In the genomic region with DNA sequence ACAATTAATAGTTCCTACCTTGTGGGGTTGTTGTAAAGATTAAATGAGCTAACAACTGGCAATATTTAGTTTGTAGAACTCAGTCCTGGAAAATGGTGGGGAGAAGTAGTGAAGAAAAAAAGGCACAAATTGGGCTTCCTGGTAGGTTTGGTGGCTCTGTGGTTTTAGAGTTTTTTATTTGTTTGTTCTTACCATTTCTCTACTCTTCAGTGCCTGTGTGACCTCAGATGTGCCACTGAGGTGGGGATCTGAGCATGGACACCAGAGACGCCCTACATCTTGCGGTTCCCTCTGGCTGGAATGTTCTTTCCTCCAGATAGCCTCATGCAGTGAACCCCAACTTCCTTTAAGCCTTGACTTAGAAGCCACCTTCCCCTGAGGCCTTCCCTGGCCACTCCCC, we compare ENCODE assay signal across 21 cellular contexts. TPM values are rescaled to one million over a fixed set of nuclear protein-coding genes. Genes with fewer than 3 reads are reported as not detected.
DNase-seq lines count a peak whose midpoint lies in the region; ATAC-seq, FAIRE-seq and TF ChIP-seq lines count a peak whose summit lies in the region.
"Had no signal": no experiment of that assay in that cellular context is flagged by ENCODE, and none has a peak within 500 bp of the region (broad histone marks: within the 10 kb centered on the region; RNA-seq: fewer than 3 reads in every experiment).

No MANE protein-coding gene starts in this region.

- TSS peak; percentile 14 for BruUV-seq in A673 (replicated peaks; lab: Mats Ljungman, UMichigan)

- H3K4me3 Mint-ChIP-seq in CD4-positive, alpha-beta memory T cell: peak overlapping the region in 1 of 8 donors; percentile 26
- no peak overlapping the region for H3K4me3 Mint-ChIP-seq in activated naive CD8-positive, alpha-beta T cell
- H3K4me3 Mint-ChIP-seq in naive thymus-derived CD4-positive, alpha-beta T cell: peak overlapping the region in 6 of 10 donors; percentile 3 to 50 (median 9)

- H3K36me3 ChIP-seq in A673 (ENCODE audit: insufficient read depth, low read length, poor library complexity, severe bottlenecking) (peaks cover 5% of the 10 kb centered on the region), esophagus squamous epithelium (peaks cover 0 to 20% (median 0%) of the 10 kb centered on the region in 3 donors), aorta (ENCODE audit: control insufficient read depth in 1 of 2, insufficient read depth in 2 of 2, low read length in 1 of 2) (no peaks in the 10 kb centered on the region)
- peaks cover 2% of the 10 kb centered on the region for H3K36me3 ChIP-seq in CD4-positive, alpha-beta memory T cell (ENCODE audit: insufficient read depth, low read length)
- H3K36me3 ChIP-seq in naive thymus-derived CD4-positive, alpha-beta T cell (ENCODE audit: control insufficient read depth in 2 of 3, insufficient read depth in 3 of 3, low read length in 3 of 3): peaks cover 0 to 19% (median 3%) of the 10 kb centered on the region in 3 experiments
- H3K36me3 ChIP-seq: SJCRH30, thoracic aorta had no signal

- H3K4me1 ChIP-seq in A673 (ENCODE audit: insufficient read depth, low read length, poor library complexity, severe bottlenecking) (peaks cover 2% of the 10 kb centered on the region), esophagus squamous epithelium (peaks cover 28 to 97% (median 50%) of the 10 kb centered on the region in 3 donors), aorta (ENCODE audit: control insufficient read depth in 1 of 2, insufficient read depth in 2 of 2, low read length in 2 of 2) (no peaks in the 10 kb centered on the region)
- peaks cover 31% of the 10 kb centered on the region for H3K4me1 ChIP-seq in CD4-positive, alpha-beta memory T cell (ENCODE audit: insufficient read depth, low read length)
- H3K4me1 ChIP-seq in naive thymus-derived CD4-positive, alpha-beta T cell (ENCODE audit: control insufficient read depth in 2 of 2, insufficient read depth in 2 of 2, low read length in 2 of 2): peaks cover 0 to 15% of the 10 kb centered on the region in 2 donors
- H3K4me1 ChIP-seq: SJCRH30 had no signal

- no peak for DNase-seq in A673 (ENCODE audit: low spot score)
- DNase-seq in CD4-positive, alpha-beta memory T cell: no peak
- DNase-seq in naive thymus-derived CD4-positive, alpha-beta T cell: no peak
- DNase-seq in esophagus squamous epithelium (lab: John Stamatoyannopoulos, UW): no peak
- no peak for DNase-seq in aorta
- DNase-seq in D721Med (ENCODE audit: insufficient read length, low spot score): no peak
- no peak for DNase-seq in hippocampal formation (lab: John Stamatoyannopoulos, UW)
- DNase-seq: activated CD4-positive, alpha-beta T cell treated with anti-CD3 and anti-CD28 coated beads for 48 hours; activated T-cell treated with anti-CD3 and anti-CD28 coated beads, Interleukin-2, amount 50 U/mL, for 48 hours; anterior cingulate cortex; SJCRH30; stimulated activated CD4-positive, alpha-beta T cell treated with anti-CD3 and anti-CD28 coated beads, Interleukin-4, amount 100 ng/mL, for 1 hour; stimulated activated CD8-positive, alpha-beta memory T cell treated with anti-CD3 and anti-CD28 coated beads, Interleukin-4, amount 100 ng/mL, for 48 hours; T1000 had no signal

- intact Hi-C loops in A673 (cut with micrococcal nuclease; ENCODE audit: unreplicated experiment) (no loop called here), esophagus squamous epithelium (cut with DNase I) (no loop called here), aorta (cut with DNase I) (loop anchor here in 1 of 2 donors (10.0 kb wide), 1 partner anchor 117 kb away; a partner anchor contains a TSS)
- intact Hi-C loops in CD4-positive, alpha-beta memory T cell (cut with micrococcal nuclease): no loop called here
- intact Hi-C loops in naive thymus-derived CD4-positive, alpha-beta T cell (cut with micrococcal nuclease): no loop called here

- H3K27me3 Mint-ChIP-seq in CD4-positive, alpha-beta memory T cell: no peaks in the 10 kb centered on the region
- H3K27me3 Mint-ChIP-seq in activated naive CD8-positive, alpha-beta T cell: no peaks in the 10 kb centered on the region
- no peaks in the 10 kb centered on the region for H3K27me3 Mint-ChIP-seq in naive thymus-derived CD4-positive, alpha-beta T cell

- ATAC-seq in naive thymus-derived CD4-positive, alpha-beta T cell: no peak
- no peak for ATAC-seq in aorta (ENCODE audit: low FRiP score)

- H3K27me3 ChIP-seq in A673 (replicated peaks; ENCODE audit: insufficient read depth, low read depth, low read length, poor library complexity): no peaks in the 10 kb centered on the region
- H3K27me3 ChIP-seq in CD4-positive, alpha-beta memory T cell (ENCODE audit: insufficient read depth, low read length): no peaks in the 10 kb centered on the region
- no peaks in the 10 kb centered on the region for H3K27me3 ChIP-seq in naive thymus-derived CD4-positive, alpha-beta T cell (ENCODE audit: control insufficient read depth in 2 of 2, insufficient read depth in 2 of 2, low read length in 2 of 2)
- no peaks in the 10 kb centered on the region for H3K27me3 ChIP-seq in esophagus squamous epithelium
- H3K27me3 ChIP-seq in aorta (ENCODE audit: control insufficient read depth in 1 of 2, insufficient read depth in 2 of 2, low read length in 1 of 2): no peaks in the 10 kb centered on the region
- H3K27me3 ChIP-seq: SJCRH30 had no signal

- peak overlapping the region in 5 of 7 donors; percentile 15 to 71 (median 65) for H3K27ac Mint-ChIP-seq in CD4-positive, alpha-beta memory T cell
- peak overlapping the region; percentile 58 for H3K27ac Mint-ChIP-seq in activated naive CD8-positive, alpha-beta T cell
- peak overlapping the region; percentile 36 to 83 (median 58) for H3K27ac Mint-ChIP-seq in naive thymus-derived CD4-positive, alpha-beta T cell

- peaks cover 0 to 20% of the 10 kb centered on the region in 2 donors for H3K36me3 Mint-ChIP-seq in CD4-positive, alpha-beta memory T cell
- H3K36me3 Mint-ChIP-seq in activated naive CD8-positive, alpha-beta T cell: peaks cover 2% of the 10 kb centered on the region
- H3K36me3 Mint-ChIP-seq in naive thymus-derived CD4-positive, alpha-beta T cell: peaks cover 0 to 6% (median 0%) of the 10 kb centered on the region in 5 donors

- H3K27ac ChIP-seq in A673 (ENCODE audit: low read depth, low read length, poor library complexity, severe bottlenecking): no peak overlapping the region
- H3K27ac ChIP-seq in CD4-positive, alpha-beta memory T cell (ENCODE audit: low read depth, low read length): no peak overlapping the region
- H3K27ac ChIP-seq in naive thymus-derived CD4-positive, alpha-beta T cell (ENCODE audit: low read depth, low read length): peak overlapping the region; percentile 35
- H3K27ac ChIP-seq in esophagus squamous epithelium: peak overlapping the region in 2 of 4 donors; percentile 23 to 47
- H3K27ac ChIP-seq in aorta (ENCODE audit: low read depth in 1 of 2, low read length in 2 of 2): no peak overlapping the region
- H3K27ac ChIP-seq: SJCRH30, thoracic aorta had no signal

- H3K4me3 ChIP-seq in A673 (ENCODE audit: low read depth, low read length, poor library complexity, severe bottlenecking): no peak overlapping the region
- H3K4me3 ChIP-seq in CD4-positive, alpha-beta memory T cell (ENCODE audit: low read length in 2 of 2): no peak overlapping the region
- H3K4me3 ChIP-seq in naive thymus-derived CD4-positive, alpha-beta T cell (ENCODE audit: low read length): no peak overlapping the region
- no peak overlapping the region for H3K4me3 ChIP-seq in esophagus squamous epithelium
- H3K4me3 ChIP-seq in aorta (ENCODE audit: low read length in 2 of 2): no peak overlapping the region
- H3K4me3 ChIP-seq: SJCRH30, thoracic aorta had no signal

- H3K9me3 ChIP-seq in A673 (ENCODE audit: low read depth, low read length, poor library complexity, severe bottlenecking) (no peaks in the 10 kb centered on the region), esophagus squamous epithelium (no peaks in the 10 kb centered on the region), aorta (ENCODE audit: control insufficient read depth, low read length) (no peaks in the 10 kb centered on the region)
- H3K9me3 ChIP-seq in CD4-positive, alpha-beta memory T cell (ENCODE audit: control insufficient read depth in 1 of 2, low read length in 2 of 2): no peaks in the 10 kb centered on the region
- H3K9me3 ChIP-seq in naive thymus-derived CD4-positive, alpha-beta T cell (ENCODE audit: control insufficient read depth in 2 of 3, low read length in 3 of 3): no peaks in the 10 kb centered on the region
- H3K9me3 ChIP-seq: SJCRH30, thoracic aorta had no signal

- TF ChIP-seq POLR2A in esophagus squamous epithelium (IDR thresholded peaks at IDR 0.05): no peak

- POLR2A ChIA-PET in A673 (lab: Charles Lee; ENCODE audit: low non-redundant PET): no interaction called here
- POLR2A ChIA-PET in CD4-positive, alpha-beta memory T cell (lab: Charles Lee; ENCODE audit: partially characterized antibody): interaction anchor here (0.6 to 23.4 kb wide), 7 partner anchors 9 to 123 kb away, joined by 3 to 398 read pairs (median 3); a partner anchor contains a TSS
- POLR2A ChIA-PET in naive thymus-derived CD4-positive, alpha-beta T cell (lab: Charles Lee): interaction anchor here (1.1 to 12.3 kb wide), 5 partner anchors 8 to 31 kb away, joined by 3 to 199 read pairs (median 15); a partner anchor contains a TSS

- CTCF ChIA-PET in A673 (lab: Charles Lee): no interaction called here
- CTCF ChIA-PET in CD4-positive, alpha-beta memory T cell (lab: Charles Lee; ENCODE audit: partially characterized antibody): no interaction called here
- CTCF ChIA-PET in naive thymus-derived CD4-positive, alpha-beta T cell (lab: Charles Lee): interaction anchor here (1.0 to 1.4 kb wide), 2 partner anchors 16 to 36 kb away, joined by 3 to 5 read pairs; no protein-coding TSS in a partner anchor

- TF ChIP-seq CTCF in A673 (conservative IDR thresholded peaks at IDR 0.05; ENCODE audit: low read depth, low read length): no peak
- no peak for TF ChIP-seq CTCF in esophagus squamous epithelium (IDR thresholded peaks at IDR 0.05)
- TF ChIP-seq CTCF in D721Med (IDR thresholded peaks at IDR 0.05; ENCODE audit: insufficient read depth, missing control alignments): no peak

- no peak for FAIRE-seq in D721Med (lab: Jason Lieb, UNC)
- FAIRE-seq: H54 had no signal

- WGBS in esophagus squamous epithelium, 2 donors: 69 to 79% methylated on average over 2 of the region's 2 CpGs
- WGBS in aorta, 2 donors: 83 to 86% methylated on average over 2 of the region's 2 CpGs

- no peaks in the 10 kb centered on the region for H3K9me3 Mint-ChIP-seq in CD4-positive, alpha-beta memory T cell
- H3K9me3 Mint-ChIP-seq in activated naive CD8-positive, alpha-beta T cell (ENCODE audit: low read depth): no peaks in the 10 kb centered on the region
- peaks cover 0 to 1% (median 0%) of the 10 kb centered on the region in 11 donors for H3K9me3 Mint-ChIP-seq in naive thymus-derived CD4-positive, alpha-beta T cell

- H3K4me1 Mint-ChIP-seq in CD4-positive, alpha-beta memory T cell: peaks cover 18 to 55% (median 26%) of the 10 kb centered on the region in 4 donors
- peaks cover 47% of the 10 kb centered on the region for H3K4me1 Mint-ChIP-seq in activated naive CD8-positive, alpha-beta T cell (ENCODE audit: low read depth)
- H3K4me1 Mint-ChIP-seq in naive thymus-derived CD4-positive, alpha-beta T cell: peaks cover 24 to 60% (median 40%) of the 10 kb centered on the region in 7 donors

RNA-seq across cellular contexts. Expression of a gene that starts 7.7 kb away (rescaled TPM):
- total RNA-seq in A673 (2021) (17.7 and 21.0 TPM in 2 replicates), esophagus squamous epithelium (10 to 100 TPM; 13.4 to 35.1 (median 28.5) TPM), aorta (10 to 100 TPM; 67.2 to 81.9 TPM)
- total RNA-seq in CD4-positive, alpha-beta memory T cell: 10 to 100 TPM; 75.2 to 75.7 TPM
- 10 to 100 TPM in 1 of 2 donors, 1 to 10 TPM in 1; 4.6 to 21.2 TPM for polyA plus RNA-seq in CD4-positive, alpha-beta memory T cell
- 10 to 100 TPM; 30.3 to 89.2 (median 64.1) TPM for total RNA-seq in naive thymus-derived CD4-positive, alpha-beta T cell
- polyA plus RNA-seq in naive thymus-derived CD4-positive, alpha-beta T cell: 10 to 100 TPM; 15.3 to 25.5 TPM
- 10 to 100 TPM; 20.0 to 35.9 TPM for polyA plus RNA-seq in aorta

RNA-seq across cellular contexts. Expression of a gene that starts 9.5 kb away (rescaled TPM):
- total RNA-seq in A673 (2021) (not detected in 2 replicates), esophagus squamous epithelium (not detected), aorta (not detected)
- not detected for total RNA-seq in CD4-positive, alpha-beta memory T cell
- polyA plus RNA-seq in CD4-positive, alpha-beta memory T cell: not detected
- under 1 TPM in 1 of 5 experiments, not detected in 4; 0.16 TPM for total RNA-seq in naive thymus-derived CD4-positive, alpha-beta T cell
- not detected for polyA plus RNA-seq in naive thymus-derived CD4-positive, alpha-beta T cell
- not detected for polyA plus RNA-seq in aorta
- total RNA-seq: HT1080, M059J, NCI-H460, OCI-LY7, SJCRH30, thoracic aorta had no signal

RNA-seq across cellular contexts. Expression of a gene that starts 12.4 kb away (rescaled TPM):
- total RNA-seq in A673 (2021): 330 and 341 TPM in 2 replicates
- 100 to 1,000 TPM; 178 to 191 TPM for total RNA-seq in CD4-positive, alpha-beta memory T cell
- 10 to 100 TPM in 1 of 2 donors, 1 to 10 TPM in 1; 8.6 to 76.2 TPM for polyA plus RNA-seq in CD4-positive, alpha-beta memory T cell
- total RNA-seq in naive thymus-derived CD4-positive, alpha-beta T cell: 100 to 1,000 TPM; 165 to 501 (median 225) TPM
- polyA plus RNA-seq in naive thymus-derived CD4-positive, alpha-beta T cell: 10 to 100 TPM; 43.6 to 82.4 TPM
- 10 to 100 TPM; 59.3 to 94.9 (median 78.2) TPM for total RNA-seq in esophagus squamous epithelium
- total RNA-seq in aorta: 100 to 1,000 TPM in 1 of 2 donors, 10 to 100 TPM in 1; 93.8 to 116 TPM
- polyA plus RNA-seq in aorta: 10 to 100 TPM; 13.4 to 27.9 TPM

RNA-seq across cellular contexts. Expression of a gene that starts 26.9 kb away (rescaled TPM):
- total RNA-seq in A673 (2021) (5.2 and 8.6 TPM in 2 replicates), esophagus squamous epithelium (1 to 10 TPM; 2.4 to 7.2 (median 4.6) TPM), aorta (1 to 10 TPM; 6.2 to 8.8 TPM)
- 1 to 10 TPM; 9.1 to 9.5 TPM for total RNA-seq in CD4-positive, alpha-beta memory T cell
- polyA plus RNA-seq in CD4-positive, alpha-beta memory T cell: 10 to 100 TPM; 24.1 to 29.2 TPM
- total RNA-seq in naive thymus-derived CD4-positive, alpha-beta T cell: 10 to 100 TPM in 1 of 5 experiments, 1 to 10 TPM in 4; 6.0 to 14.6 (median 7.2) TPM
- polyA plus RNA-seq in naive thymus-derived CD4-positive, alpha-beta T cell: 10 to 100 TPM; 14.9 to 24.8 TPM
- 10 to 100 TPM; 11.6 to 18.3 TPM for polyA plus RNA-seq in aorta

RNA-seq across cellular contexts. Expression of a gene that starts 32.4 kb away (rescaled TPM):
- total RNA-seq in A673 (2021): 18.2 and 24.6 TPM in 2 replicates
- 1 to 10 TPM; 2.7 to 3.3 TPM for total RNA-seq in CD4-positive, alpha-beta memory T cell
- polyA plus RNA-seq in CD4-positive, alpha-beta memory T cell: under 1 TPM in 1 of 2 donors, not detected in 1; 0.14 TPM
- 10 to 100 TPM in 1 of 5 experiments, 1 to 10 TPM in 4; 2.8 to 39.7 (median 3.4) TPM for total RNA-seq in naive thymus-derived CD4-positive, alpha-beta T cell
- under 1 TPM in 1 of 2 donors, not detected in 1; 0.09 TPM for polyA plus RNA-seq in naive thymus-derived CD4-positive, alpha-beta T cell
- total RNA-seq in esophagus squamous epithelium: 10 to 100 TPM in 1 of 4 donors, 1 to 10 TPM in 3; 2.7 to 18.1 (median 6.1) TPM
- total RNA-seq in aorta: 1 to 10 TPM; 1.2 to 8.0 TPM
- under 1 TPM in 1 of 2 donors, not detected in 1; 0.54 TPM for polyA plus RNA-seq in aorta
